ENCODE assay signal across 1 cellular context in the genomic region with DNA sequence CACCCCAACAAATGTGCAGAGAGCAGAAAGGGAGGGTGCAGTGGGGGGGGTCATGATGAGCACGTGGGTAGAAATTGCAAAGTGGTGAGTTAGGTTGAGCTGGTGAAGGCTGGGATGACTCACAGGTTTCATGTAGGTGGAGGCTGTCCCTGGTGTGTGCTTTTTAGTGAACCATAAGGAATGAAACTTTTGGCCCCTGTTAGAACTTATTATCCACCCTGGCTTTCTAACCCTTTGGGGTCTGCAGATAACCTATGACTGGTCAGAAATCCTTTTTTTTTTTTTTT.
TF ChIP-seq lines count a peak whose summit lies in the region.

No MANE protein-coding gene starts in this region.

TF ChIP-seq in GM12878, 131 proteins besides CTCF, POLR2A, EP300 and RAD21 (continued from another document):
- TF ChIP-seq ZBTB4 (CRISPR knock-in tag; IDR thresholded peaks at IDR 0.05) (no peak), HDAC2 (IDR thresholded peaks at IDR 0.05) (no peak), DPF2 (IDR thresholded peaks at IDR 0.05) (no peak), NR2F1 (conservative IDR thresholded peaks at IDR 0.05) (no peak), STAT3 (IDR thresholded peaks at IDR 0.05; ENCODE audit: low read depth, low read length) (no peak), E2F4 (IDR thresholded peaks at IDR 0.05; ENCODE audit: low read depth, low read length) (no peak), GATAD2B (conservative IDR thresholded peaks at IDR 0.05; ENCODE audit: low read depth) (no peak), EED (IDR thresholded peaks at IDR 0.05; ENCODE audit: low read depth) (0 out of 2 replicates have a peak, but pooled peaks have one; percentile 23), PAX5 (IDR thresholded peaks at IDR 0.05; ENCODE audit: borderline replicate concordance, low read depth, low read length) (no peak), SIX5 (IDR thresholded peaks at IDR 0.05; ENCODE audit: low read depth, low read length, severe bottlenecking) (no peak), RELA (IDR thresholded peaks at IDR 0.05; ENCODE audit: borderline replicate concordance, partially characterized antibody) (no peak), FOS (IDR thresholded peaks at IDR 0.05; ENCODE audit: borderline replicate concordance, extremely low read depth, insufficient read length) (no peak), RFX5 (IDR thresholded peaks at IDR 0.05; ENCODE audit: low read depth, low read length) (no peak), JUNB (IDR thresholded peaks at IDR 0.05) (peak; percentile 25; the same call in 1 of the 2 replicates), CEBPB (IDR thresholded peaks at IDR 0.05; ENCODE audit: borderline replicate concordance in 1 of 2, low read depth in 2 of 2, low read length in 2 of 2) (no peak), RB1 (IDR thresholded peaks at IDR 0.05; ENCODE audit: borderline replicate concordance) (no peak), MYB (IDR thresholded peaks at IDR 0.05; ENCODE audit: borderline replicate concordance, low read depth, low read length) (no peak), MEF2B (IDR thresholded peaks at IDR 0.05; ENCODE audit: partially characterized antibody, poor library complexity, severe bottlenecking) (no peak), RUNX3 (IDR thresholded peaks at IDR 0.05; ENCODE audit: low read length) (peak; percentile 26; the same call in 1 of the 2 replicates), NR2C2 (IDR thresholded peaks at IDR 0.05; ENCODE audit: borderline replicate concordance, control insufficient read depth, insufficient read length, low read depth) (no peak), CHD1 (IDR thresholded peaks at IDR 0.05; ENCODE audit: low read depth, low read length) (no peak), PRDM15 (CRISPR knock-in tag; IDR thresholded peaks at IDR 0.05) (no peak), TARDBP (IDR thresholded peaks at IDR 0.05; ENCODE audit: borderline replicate concordance) (no peak), IKZF2 (IDR thresholded peaks at IDR 0.05) (no peak), WRNIP1 (IDR thresholded peaks at IDR 0.05; ENCODE audit: borderline replicate concordance, low read depth, low read length) (no peak), ZNF217 (IDR thresholded peaks at IDR 0.05) (no peak), KLF5 (IDR thresholded peaks at IDR 0.05; ENCODE audit: partially characterized antibody) (no peak), STAT1 (conservative IDR thresholded peaks at IDR 0.05) (no peak), SIN3A (IDR thresholded peaks at IDR 0.05; ENCODE audit: low read depth, low read length) (no peak), FOXK2 (IDR thresholded peaks at IDR 0.05) (no peak), SUPT20H (IDR thresholded peaks at IDR 0.05; ENCODE audit: borderline replicate concordance, control insufficient read depth, low read depth, low read length) (no peak), ZNF207 (IDR thresholded peaks at IDR 0.05; ENCODE audit: borderline replicate concordance) (no peak), BHLHE40 (IDR thresholded peaks at IDR 0.05; ENCODE audit: borderline replicate concordance in 1 of 2, low read depth in 2 of 2, low read length in 1 of 2) (peak; percentile 12 to 45; a peak in 1 of 4 replicates), ZZZ3 (IDR thresholded peaks at IDR 0.05; ENCODE audit: control insufficient read depth, insufficient read length, low read depth) (no peak), RAD51 (IDR thresholded peaks at IDR 0.05) (peak; percentile 32; the same call in 1 of the 2 replicates), NFXL1 (IDR thresholded peaks at IDR 0.05; ENCODE audit: borderline replicate concordance) (no peak), SREBF1 (IDR thresholded peaks at IDR 0.05; ENCODE audit: low read length) (no peak), SPI1 (IDR thresholded peaks at IDR 0.05; ENCODE audit: borderline replicate concordance, insufficient read depth, low read depth, low read length) (no peak), ZNF384 (IDR thresholded peaks at IDR 0.05; ENCODE audit: borderline replicate concordance, low read depth, low read length) (no peak), CHD2 (IDR thresholded peaks at IDR 0.05; ENCODE audit: borderline replicate concordance, low read depth, low read length) (no peak), BRCA1 (IDR thresholded peaks at IDR 0.05; ENCODE audit: low read depth, low read length) (no peak), BACH1 (IDR thresholded peaks at IDR 0.05; ENCODE audit: borderline replicate concordance) (no peak), CREM (IDR thresholded peaks at IDR 0.05; ENCODE audit: low read depth) (no peak)
- TF ChIP-seq, protein P1, sequence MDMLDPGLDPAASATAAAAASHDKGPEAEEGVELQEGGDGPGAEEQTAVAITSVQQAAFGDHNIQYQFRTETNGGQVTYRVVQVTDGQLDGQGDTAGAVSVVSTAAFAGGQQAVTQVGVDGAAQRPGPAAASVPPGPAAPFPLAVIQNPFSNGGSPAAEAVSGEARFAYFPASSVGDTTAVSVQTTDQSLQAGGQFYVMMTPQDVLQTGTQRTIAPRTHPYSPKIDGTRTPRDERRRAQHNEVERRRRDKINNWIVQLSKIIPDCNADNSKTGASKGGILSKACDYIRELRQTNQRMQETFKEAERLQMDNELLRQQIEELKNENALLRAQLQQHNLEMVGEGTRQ (IDR thresholded peaks at IDR 0.05; ENCODE audit: borderline replicate concordance, low read depth, low read length): no peak
- TF ChIP-seq, protein P2, sequence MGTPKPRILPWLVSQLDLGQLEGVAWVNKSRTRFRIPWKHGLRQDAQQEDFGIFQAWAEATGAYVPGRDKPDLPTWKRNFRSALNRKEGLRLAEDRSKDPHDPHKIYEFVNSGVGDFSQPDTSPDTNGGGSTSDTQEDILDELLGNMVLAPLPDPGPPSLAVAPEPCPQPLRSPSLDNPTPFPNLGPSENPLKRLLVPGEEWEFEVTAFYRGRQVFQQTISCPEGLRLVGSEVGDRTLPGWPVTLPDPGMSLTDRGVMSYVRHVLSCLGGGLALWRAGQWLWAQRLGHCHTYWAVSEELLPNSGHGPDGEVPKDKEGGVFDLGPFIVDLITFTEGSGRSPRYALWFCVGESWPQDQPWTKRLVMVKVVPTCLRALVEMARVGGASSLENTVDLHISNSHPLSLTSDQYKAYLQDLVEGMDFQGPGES (IDR thresholded peaks at IDR 0.05): no peak
- TF ChIP-seq, protein P3, sequence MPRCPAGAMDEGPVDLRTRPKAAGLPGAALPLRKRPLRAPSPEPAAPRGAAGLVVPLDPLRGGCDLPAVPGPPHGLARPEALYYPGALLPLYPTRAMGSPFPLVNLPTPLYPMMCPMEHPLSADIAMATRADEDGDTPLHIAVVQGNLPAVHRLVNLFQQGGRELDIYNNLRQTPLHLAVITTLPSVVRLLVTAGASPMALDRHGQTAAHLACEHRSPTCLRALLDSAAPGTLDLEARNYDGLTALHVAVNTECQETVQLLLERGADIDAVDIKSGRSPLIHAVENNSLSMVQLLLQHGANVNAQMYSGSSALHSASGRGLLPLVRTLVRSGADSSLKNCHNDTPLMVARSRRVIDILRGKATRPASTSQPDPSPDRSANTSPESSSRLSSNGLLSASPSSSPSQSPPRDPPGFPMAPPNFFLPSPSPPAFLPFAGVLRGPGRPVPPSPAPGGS (IDR thresholded peaks at IDR 0.05; ENCODE audit: borderline replicate concordance, insufficient read depth, low read depth, low read length, poor library complexity, severe bottlenecking): peak; percentile 32
- TF ChIP-seq, protein P4, sequence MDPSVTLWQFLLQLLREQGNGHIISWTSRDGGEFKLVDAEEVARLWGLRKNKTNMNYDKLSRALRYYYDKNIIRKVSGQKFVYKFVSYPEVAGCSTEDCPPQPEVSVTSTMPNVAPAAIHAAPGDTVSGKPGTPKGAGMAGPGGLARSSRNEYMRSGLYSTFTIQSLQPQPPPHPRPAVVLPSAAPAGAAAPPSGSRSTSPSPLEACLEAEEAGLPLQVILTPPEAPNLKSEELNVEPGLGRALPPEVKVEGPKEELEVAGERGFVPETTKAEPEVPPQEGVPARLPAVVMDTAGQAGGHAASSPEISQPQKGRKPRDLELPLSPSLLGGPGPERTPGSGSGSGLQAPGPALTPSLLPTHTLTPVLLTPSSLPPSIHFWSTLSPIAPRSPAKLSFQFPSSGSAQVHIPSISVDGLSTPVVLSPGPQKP (IDR thresholded peaks at IDR 0.05; ENCODE audit: low read depth, low read length): no peak
